8 cellular contexts compared by ENCODE assay signal in genomic region chr1:155966135-155966534, GRCh38. TPM values are rescaled to one million over a fixed set of nuclear protein-coding genes. Genes with fewer than 3 reads are reported as not detected.
A peak's percentile ranks its signal among the peaks of the same experiment; 100 is the strongest.
DNase-seq lines count a peak whose midpoint lies in the region; ATAC-seq and TF ChIP-seq lines count a peak whose summit lies in the region.
"Had no signal": no experiment of that assay in that cellular context is flagged by ENCODE, and none has a peak within 500 bp of the region (broad histone marks: within the 10 kb centered on the region; RNA-seq: fewer than 3 reads in every experiment).

No MANE protein-coding gene starts in this region.

- H3K79me2 ChIP-seq in fibroblast of lung (ENCODE audit: control insufficient read depth, insufficient read depth, low read length), result peaks cover 53% of the 10 kb centered on the region

- H4K20me1 ChIP-seq in fibroblast of lung (ENCODE audit: control insufficient read depth, extremely low read depth, insufficient read depth, low read length), result no peaks in the 10 kb centered on the region

- H3K4me3 Mint-ChIP-seq in activated naive CD4-positive, alpha-beta T cell treated with anti-CD3 and anti-CD28 coated beads, Interleukin-2, amount 10 ng/mL, durations not matched to agents 7 days and 5 days, result no peak overlapping the region

- TF ChIP-seq POLR2A in tibial nerve (IDR thresholded peaks at IDR 0.05), result no peak

- ATAC-seq in sciatic nerve (no peak), GM18858 (IDR thresholded peaks at IDR 0.05; ENCODE audit: unreplicated experiment) (no peak)

- H2AFZ ChIP-seq in fibroblast of lung (ENCODE audit: low read length), result no peak overlapping the region

- H3K27ac Mint-ChIP-seq in activated naive CD4-positive, alpha-beta T cell treated with anti-CD3 and anti-CD28 coated beads, Interleukin-2, amount 10 ng/mL, durations not matched to agents 7 days and 5 days, result peak overlapping the region; percentile 89

- H3K36me3 Mint-ChIP-seq in activated naive CD4-positive, alpha-beta T cell treated with anti-CD3 and anti-CD28 coated beads, Interleukin-2, amount 10 ng/mL, durations not matched to agents 7 days and 5 days, result peaks cover 75% of the 10 kb centered on the region

- no peaks in the 10 kb centered on the region for H3K27me3 ChIP-seq in fibroblast of lung (ENCODE audit: control insufficient read depth, insufficient read depth, low read length)
- no peaks in the 10 kb centered on the region for H3K27me3 ChIP-seq in tibial nerve

- peaks cover 75% of the 10 kb centered on the region for H3K4me1 Mint-ChIP-seq in activated naive CD4-positive, alpha-beta T cell treated with anti-CD3 and anti-CD28 coated beads, Interleukin-2, amount 10 ng/mL, durations not matched to agents 7 days and 5 days

- TF ChIP-seq CTCF in fibroblast of lung (conservative IDR thresholded peaks at IDR 0.05 in 1 of 2, IDR thresholded peaks at IDR 0.05 in 1 of 2; ENCODE audit: low read depth in 1 of 2, low read length in 2 of 2) (peak; percentile 27 to 38), tibial nerve (IDR thresholded peaks at IDR 0.05) (no peak)

- H3K9me3 ChIP-seq in fibroblast of lung (ENCODE audit: control insufficient read depth, insufficient read depth, low read depth, low read length) (no peaks in the 10 kb centered on the region), tibial nerve (no peaks in the 10 kb centered on the region)

- WGBS in tibial nerve, 2 donors, result 74 to 82% methylated on average over 9 of the region's 9 CpGs

- H3K36me3 ChIP-seq in fibroblast of lung (ENCODE audit: control insufficient read depth, insufficient read depth, low read length), result peaks cover 46% of the 10 kb centered on the region
- peaks cover 8 to 75% (median 49%) of the 10 kb centered on the region in 3 donors for H3K36me3 ChIP-seq in tibial nerve

- H3K4me3 ChIP-seq in fibroblast of lung (replicated peaks in 1 of 4; ENCODE audit: control extremely low read depth in 1 of 4, insufficient read depth in 1 of 4, low read depth in 3 of 4, low read length in 4 of 4) (no peak overlapping the region), tibial nerve (no peak overlapping the region)

- no peak for DNase-seq in activated naive CD4-positive, alpha-beta T cell treated with anti-CD3 and anti-CD28 coated beads, Interleukin-2, amount 10 ng/mL, durations not matched to agents 7 days and 5 days
- no peak for DNase-seq in activated naive CD4-positive, alpha-beta T cell (lab: John Stamatoyannopoulos, UW)
- no peak for DNase-seq in fibroblast of lung (ENCODE audit: low read depth in 2 of 2)
- DNase-seq in tibial nerve (ENCODE audit: low spot score in 2 of 2), result no peak
- no peak for DNase-seq in sciatic nerve (ENCODE audit: low spot score)
- DNase-seq: foreskin melanocyte had no signal

- H3K9ac ChIP-seq in fibroblast of lung (ENCODE audit: insufficient read depth, low read length), result no peak overlapping the region

- H3K27ac ChIP-seq in fibroblast of lung (ENCODE audit: insufficient read depth, low read length), result no peak overlapping the region
- peak overlapping the region in 3 of 4 donors; percentile 65 to 87 (median 86) for H3K27ac ChIP-seq in tibial nerve
- H3K27ac ChIP-seq: C4-2B had no signal

- H3K4me2 ChIP-seq in fibroblast of lung (ENCODE audit: extremely low read depth, insufficient read depth, low read length), result no peak overlapping the region

- intact Hi-C loops in sciatic nerve (cut with DNase I), result no loop called here

- H3K27me3 Mint-ChIP-seq in activated naive CD4-positive, alpha-beta T cell treated with anti-CD3 and anti-CD28 coated beads, Interleukin-2, amount 10 ng/mL, durations not matched to agents 7 days and 5 days, result no peaks in the 10 kb centered on the region

- CTCF ChIA-PET in activated naive CD4-positive, alpha-beta T cell treated with anti-CD3 and anti-CD28 coated beads, Interleukin-2, amount 10 ng/mL, durations not matched to agents 7 days and 5 days (lab: Charles Lee), result interaction anchor here (1.0 to 1.6 kb wide), 6 partner anchors 9 to 46 kb away, joined by 3 to 5 read pairs (median 4); partner anchors contain the start of gene ARHGEF2

- H3K4me1 ChIP-seq in fibroblast of lung (ENCODE audit: control insufficient read depth, extremely low read depth, insufficient read depth, low read length) (peaks cover 56% of the 10 kb centered on the region), tibial nerve (peaks cover 0 to 71% (median 53%) of the 10 kb centered on the region in 4 donors)

- no peaks in the 10 kb centered on the region for H3K9me3 Mint-ChIP-seq in activated naive CD4-positive, alpha-beta T cell treated with anti-CD3 and anti-CD28 coated beads, Interleukin-2, amount 10 ng/mL, durations not matched to agents 7 days and 5 days

- TF ChIP-seq EP300 in tibial nerve (IDR thresholded peaks at IDR 0.05), result no peak

RNA-seq across cellular contexts. Expression of gene ARHGEF2, which starts 12.2 kb away (rescaled TPM):
- total RNA-seq in fibroblast of lung (208 and 276 TPM in 2 replicates), tibial nerve (100 to 1,000 TPM; 105 to 195 (median 153) TPM), sciatic nerve (196 TPM)
- polyA plus RNA-seq in fibroblast of lung, result 93.9 and 103 TPM in 2 replicates
- 48.5 and 77.3 TPM in 2 replicates for polyA plus RNA-seq in fibroblast of lung (2012)
- 121 and 150 TPM in 2 replicates for polyA minus RNA-seq in fibroblast of lung (ENCODE audit: low replicate concordance)

RNA-seq across cellular contexts. Expression of gene RXFP4, which starts 24.7 kb away (rescaled TPM):
- not detected in 2 replicates for total RNA-seq in fibroblast of lung
- polyA plus RNA-seq in fibroblast of lung, result not detected in 2 replicates
- polyA plus RNA-seq in fibroblast of lung (2012), result not detected in 2 replicates
- not detected in 2 replicates for polyA minus RNA-seq in fibroblast of lung (ENCODE audit: low replicate concordance)
- not detected for total RNA-seq in tibial nerve
- total RNA-seq in sciatic nerve, result not detected

RNA-seq across cellular contexts. Expression of gene KHDC4, which starts 31.9 kb away (rescaled TPM):
- total RNA-seq in fibroblast of lung, result 18.2 and 24.6 TPM in 2 replicates
- 19.5 and 25.4 TPM in 2 replicates for polyA plus RNA-seq in fibroblast of lung
- 9.0 and 10.4 TPM in 2 replicates for polyA plus RNA-seq in fibroblast of lung (2012)
- 4.9 and 22.7 TPM in 2 replicates for polyA minus RNA-seq in fibroblast of lung (ENCODE audit: low replicate concordance)
- total RNA-seq in tibial nerve, result 10 to 100 TPM; 46.8 to 82.8 (median 67.7) TPM
- total RNA-seq in sciatic nerve, result 65.4 TPM

RNA-seq across cellular contexts. Expression of gene SSR2, which starts 54.6 kb away (rescaled TPM):
- 304 and 455 TPM in 2 replicates for total RNA-seq in fibroblast of lung
- 673 and 941 TPM in 2 replicates for polyA plus RNA-seq in fibroblast of lung
- 321 and 394 TPM in 2 replicates for polyA plus RNA-seq in fibroblast of lung (2012)
- polyA minus RNA-seq in fibroblast of lung (ENCODE audit: low replicate concordance), result 781 and 908 TPM in 2 replicates
- 100 to 1,000 TPM; 172 to 236 (median 212) TPM for total RNA-seq in tibial nerve
- total RNA-seq in sciatic nerve, result 126 TPM

RNA-seq across cellular contexts. Expression of gene RIT1, which starts 55.0 kb away (rescaled TPM):
- total RNA-seq in fibroblast of lung (25.2 and 33.4 TPM in 2 replicates), tibial nerve (10 to 100 TPM; 18.8 to 23.3 (median 20.7) TPM), sciatic nerve (38.8 TPM)
- 51.0 and 56.8 TPM in 2 replicates for polyA plus RNA-seq in fibroblast of lung
- polyA plus RNA-seq in fibroblast of lung (2012), result 27.7 and 28.5 TPM in 2 replicates
- polyA minus RNA-seq in fibroblast of lung (ENCODE audit: low replicate concordance), result 7.9 and 10.4 TPM in 2 replicates

Comparison
In these comparisons a context has a peak if more than half of its experiments do, and no peak if none do; other contexts are left out.
1. CTCF ChIP-seq: peak in fibroblast of lung (2 of 2); none in tibial nerve (0 of 5).